8 cellular contexts compared by ENCODE assay signal in genomic region chr1:9942939-9943807, GRCh38. TPM values are rescaled to one million over a fixed set of nuclear protein-coding genes. Genes with fewer than 3 reads are reported as not detected.
DNase-seq lines count a peak whose midpoint lies in the region; ATAC-seq, FAIRE-seq and TF ChIP-seq lines count a peak whose summit lies in the region.

Gene LZIC, minus strand, starts transcription at chr1:9943391. Its CDS starts 6,772 bp downstream, at chr1:9936619.
Gene NMNAT1, plus strand, starts transcription at chr1:9943475. Its CDS starts 28,599 bp downstream, at chr1:9972074.

- peak; percentile 50 for DNase-seq in NCI-H187 treated with DMSO at 0.1 percent for 48 hours (lab: John Stamatoyannopoulos, UW)
- peak; percentile 74 for DNase-seq in T-helper 22 cell (ENCODE audit: low read depth)
- DNase-seq in astrocyte (ENCODE audit: low read depth), result peak; percentile 91
- peak; percentile 97 for DNase-seq in hepatocyte (ENCODE audit: low spot score)
- peak in 1 of 2 donors; percentile 91 for DNase-seq in vagina (ENCODE audit: extremely low spot score in 2 of 2)

- TF ChIP-seq CTCF in astrocyte (IDR thresholded peaks at IDR 0.05; ENCODE audit: insufficient read depth, low read depth, low read length), result no peak
- TF ChIP-seq CTCF in hepatocyte (IDR thresholded peaks at IDR 0.05; ENCODE audit: poor library complexity), result no peak
- TF ChIP-seq CTCF in vagina (IDR thresholded peaks at IDR 0.05), result peak in 1 of 3 experiments; percentile 40

- H3K9me2 ChIP-seq in hepatocyte (replicated peaks; ENCODE audit: insufficient read depth), result no peaks in the 10 kb centered on the region

- peak in 1 of 2 donors; percentile 50 for TF ChIP-seq POLR2A in vagina (IDR thresholded peaks at IDR 0.05)

- intact Hi-C loops in vagina (cut with DNase I), result loop anchor here (10.0 kb wide), 1 partner anchor 52 kb away; the partner anchor contains the start of gene RBP7

- peak within 1 kb of the TSS; percentile 98 for H3K27ac Mint-ChIP-seq in astrocyte (ENCODE audit: unreplicated experiment)

- H3K9me3 Mint-ChIP-seq in astrocyte (ENCODE audit: unreplicated experiment), result no peaks in the 10 kb centered on the region

- no peaks in the 10 kb centered on the region for H3K27me3 Mint-ChIP-seq in astrocyte (ENCODE audit: low read depth, unreplicated experiment)

- H3K27ac ChIP-seq in astrocyte (ENCODE audit: low read depth, low read length), result peak within 1 kb of the TSS; percentile 85
- peak within 1 kb of the TSS; percentile 95 for H3K27ac ChIP-seq in hepatocyte
- H3K27ac ChIP-seq in rectal smooth muscle tissue (ENCODE audit: low read depth, low read length), result peak within 1 kb of the TSS; percentile 92
- H3K27ac ChIP-seq in vagina, result peak within 1 kb of the TSS; percentile 85

- peak within 1 kb of the TSS; percentile 89 for H3K4me2 ChIP-seq in astrocyte (ENCODE audit: low read length)
- H3K4me2 ChIP-seq in hepatocyte, result peak within 1 kb of the TSS; percentile 84

- no peak for FAIRE-seq in astrocyte (lab: Jason Lieb, UNC)

- H4K20me1 ChIP-seq in astrocyte (ENCODE audit: insufficient read depth, low read length), result no peaks in the 10 kb centered on the region
- no peaks in the 10 kb centered on the region for H4K20me1 ChIP-seq in hepatocyte (ENCODE audit: insufficient read depth, poor library complexity, severe bottlenecking)

- peak within 1 kb of the TSS; percentile 94 for H3K4me3 ChIP-seq in astrocyte (ENCODE audit: insufficient read depth, low read depth, low read length)
- peak within 1 kb of the TSS; percentile 73 for H3K4me3 ChIP-seq in hepatocyte
- peak within 1 kb of the TSS; percentile 90 for H3K4me3 ChIP-seq in rectal smooth muscle tissue (ENCODE audit: low read length)
- H3K4me3 ChIP-seq in vagina, result peak within 1 kb of the TSS; percentile 65 to 73

- peaks cover 2% of the 10 kb centered on the region for H3K36me3 ChIP-seq in astrocyte (ENCODE audit: insufficient read depth, low read length)
- no peaks in the 10 kb centered on the region for H3K36me3 ChIP-seq in hepatocyte (replicated peaks; ENCODE audit: insufficient read depth, low read depth)
- H3K36me3 ChIP-seq in rectal smooth muscle tissue (ENCODE audit: control insufficient read depth, insufficient read depth, low read length), result no peaks in the 10 kb centered on the region
- H3K36me3 ChIP-seq in vagina, result peaks cover 0 to 10% of the 10 kb centered on the region in 2 donors

- H3K4me3 Mint-ChIP-seq in astrocyte (ENCODE audit: unreplicated experiment), result peak within 1 kb of the TSS; percentile 98

- ATAC-seq in GM18502 (IDR thresholded peaks at IDR 0.05; ENCODE audit: poor library complexity, unreplicated experiment) (peak; percentile 97), HG02938 (IDR thresholded peaks at IDR 0.05; ENCODE audit: unreplicated experiment) (peak; percentile 92)

- peak within 1 kb of the TSS; percentile 86 for H2AFZ ChIP-seq in astrocyte (ENCODE audit: low read depth, low read length)
- peak within 1 kb of the TSS; percentile 96 for H2AFZ ChIP-seq in hepatocyte

- peaks cover 13% of the 10 kb centered on the region for H3K4me1 Mint-ChIP-seq in astrocyte (ENCODE audit: low read depth, unreplicated experiment)

- H3K4me1 ChIP-seq in astrocyte (ENCODE audit: insufficient read depth, low read length) (no peaks in the 10 kb centered on the region), hepatocyte (ENCODE audit: insufficient read depth) (peaks cover 8% of the 10 kb centered on the region), rectal smooth muscle tissue (ENCODE audit: control insufficient read depth, insufficient read depth, low read length) (peaks cover 3% of the 10 kb centered on the region), vagina (peaks cover 27% of the 10 kb centered on the region)

- H3K27me3 ChIP-seq in astrocyte (ENCODE audit: insufficient read depth, low read length), result no peaks in the 10 kb centered on the region
- H3K27me3 ChIP-seq in hepatocyte, result no peaks in the 10 kb centered on the region
- H3K27me3 ChIP-seq in rectal smooth muscle tissue (ENCODE audit: control insufficient read depth, insufficient read depth, low read length), result no peaks in the 10 kb centered on the region
- no peaks in the 10 kb centered on the region for H3K27me3 ChIP-seq in vagina

- H3K79me2 ChIP-seq in astrocyte (ENCODE audit: insufficient read depth, low read length) (peaks cover 10% of the 10 kb centered on the region), hepatocyte (peaks cover 39% of the 10 kb centered on the region)

- H3K9me3 ChIP-seq in astrocyte (ENCODE audit: insufficient read depth, low read depth, low read length) (no peaks in the 10 kb centered on the region), hepatocyte (ENCODE audit: low read depth) (no peaks in the 10 kb centered on the region), vagina (no peaks in the 10 kb centered on the region)

- under 1% methylated on average over 54 of the region's 55 CpGs for WGBS in hepatocyte (ENCODE audit: low lambda C conversion rate, missing lambda C conversion rate)

- peaks cover 5% of the 10 kb centered on the region for H3K36me3 Mint-ChIP-seq in astrocyte (ENCODE audit: low read depth, unreplicated experiment)

- H3K9ac ChIP-seq in astrocyte (ENCODE audit: low read length), result peak within 1 kb of the TSS; percentile 97
- H3K9ac ChIP-seq in rectal smooth muscle tissue (ENCODE audit: low read length), result peak within 1 kb of the TSS; percentile 84

RNA-seq across cellular contexts. Expression of gene LZIC, which starts in this region (rescaled TPM):
- 36.5 and 38.0 TPM in 2 replicates for total RNA-seq in astrocyte
- total RNA-seq in hepatocyte, result 47.6 and 48.1 TPM in 2 replicates
- polyA plus RNA-seq in hepatocyte, result 24.2 and 25.7 TPM in 2 replicates
- total RNA-seq in vagina, result 16.5 TPM

RNA-seq across cellular contexts. Expression of gene NMNAT1, which starts in this region (rescaled TPM):
- total RNA-seq in astrocyte (11.0 and 11.5 TPM in 2 replicates), hepatocyte (10.2 and 23.5 TPM in 2 replicates), vagina (7.6 TPM)
- 6.8 TPM in 2 replicates for polyA plus RNA-seq in hepatocyte
